16 cellular contexts compared by ENCODE assay signal in the genomic region with DNA sequence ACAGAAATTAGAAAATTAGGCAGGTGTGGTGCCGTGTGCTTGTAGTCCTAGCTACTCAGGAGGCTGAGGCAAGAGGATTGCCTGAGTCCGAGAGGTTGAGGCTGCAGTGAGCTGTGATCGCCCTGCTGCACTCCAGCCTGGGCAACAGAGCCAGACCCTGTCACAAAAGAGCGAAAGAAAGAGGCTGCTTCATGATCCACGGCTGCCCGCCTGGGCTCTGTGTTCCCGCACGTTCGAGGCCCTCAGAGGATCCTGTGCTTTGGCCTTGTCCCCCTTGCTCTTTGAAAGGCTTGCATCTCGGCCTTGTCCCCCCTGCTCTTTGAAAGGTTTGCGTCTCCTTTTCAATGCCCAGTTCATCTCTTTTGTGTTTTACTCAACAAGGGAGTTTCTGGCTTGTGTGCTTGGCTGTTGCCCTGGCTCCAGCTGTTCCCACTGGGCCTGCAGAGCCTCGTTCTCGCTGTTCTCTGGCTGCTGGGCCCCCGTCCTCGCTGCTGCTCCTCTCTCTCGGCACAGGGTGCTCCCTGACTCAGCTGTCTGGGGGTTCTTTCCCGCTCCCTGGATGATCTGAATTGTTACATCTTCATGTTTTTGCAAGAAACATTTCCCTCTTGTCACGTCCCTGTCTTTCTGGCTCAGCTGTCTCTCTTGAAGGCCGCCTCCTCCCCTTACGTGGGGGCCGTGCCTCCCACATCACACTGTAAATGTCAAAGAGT. TPM values are rescaled to one million over a fixed set of nuclear protein-coding genes. Genes with fewer than 3 reads are reported as not detected.
DNase-seq lines count a peak whose midpoint lies in the region; ATAC-seq and TF ChIP-seq lines count a peak whose summit lies in the region.
"Had no signal": no experiment of that assay in that cellular context is flagged by ENCODE, and none has a peak within 500 bp of the region (broad histone marks: within the 10 kb centered on the region; RNA-seq: fewer than 3 reads in every experiment).

No MANE protein-coding gene starts in this region.

- H3K27ac ChIP-seq in endodermal cell (ENCODE audit: low read depth, low read length) (peak overlapping the region; percentile 44), ovary (peak overlapping the region in 1 of 2 donors; percentile 51)
- H3K27ac ChIP-seq: BLaER1 treated with 17β-estradiol and CSF1 and Interleukin-3, amounts not matched to agents 10 nM and 100 nM; brain microvascular endothelial cell; foreskin keratinocyte had no signal

- no peaks in the 10 kb centered on the region for H3K27me3 Mint-ChIP-seq in endodermal cell (ENCODE audit: insufficient read depth)

- no peaks in the 10 kb centered on the region for H3K4me1 Mint-ChIP-seq in endodermal cell
- H3K4me1 Mint-ChIP-seq: activated naive CD4-positive, alpha-beta T cell treated with anti-CD3 and anti-CD28 coated beads, Interleukin-2, amount 10 ng/mL, durations not matched to agents 7 days and 5 days; stimulated activated effector memory CD8-positive, alpha-beta T cell treated with anti-CD3 and anti-CD28 coated beads, Interleukin-12 subunit alpha, Interleukin-12 subunit beta, amount 100 ng/mL, for 72 hours; T-cell had no signal

- ATAC-seq in HG03469 (IDR thresholded peaks at IDR 0.05; ENCODE audit: unreplicated experiment): no peak
- no peak for ATAC-seq in HG03280 (IDR thresholded peaks at IDR 0.05; ENCODE audit: unreplicated experiment)
- ATAC-seq: foreskin keratinocyte; Panc1; stimulated activated effector memory CD8-positive, alpha-beta T cell treated with anti-CD3 and anti-CD28 coated beads, Interleukin-12 subunit alpha, Interleukin-12 subunit beta, amount 100 ng/mL, for 72 hours; T-cell had no signal

- H3K9ac ChIP-seq in endodermal cell (ENCODE audit: extremely low read depth, low read length, poor library complexity, severe bottlenecking): no peak overlapping the region
- H3K9ac ChIP-seq: BLaER1 treated with 17β-estradiol and CSF1 and Interleukin-3, amounts not matched to agents 10 nM and 100 nM had no signal

- no peaks in the 10 kb centered on the region for H3K36me3 Mint-ChIP-seq in endodermal cell (ENCODE audit: low read depth)
- H3K36me3 Mint-ChIP-seq: activated naive CD4-positive, alpha-beta T cell treated with anti-CD3 and anti-CD28 coated beads, Interleukin-2, amount 10 ng/mL, durations not matched to agents 7 days and 5 days; stimulated activated effector memory CD8-positive, alpha-beta T cell treated with anti-CD3 and anti-CD28 coated beads, Interleukin-12 subunit alpha, Interleukin-12 subunit beta, amount 100 ng/mL, for 72 hours; T-cell had no signal

- H3K9me3 Mint-ChIP-seq in endodermal cell: peaks cover 8% of the 10 kb centered on the region
- H3K9me3 Mint-ChIP-seq: stimulated activated effector memory CD8-positive, alpha-beta T cell treated with anti-CD3 and anti-CD28 coated beads, Interleukin-12 subunit alpha, Interleukin-12 subunit beta, amount 100 ng/mL, for 72 hours; T-cell had no signal

- H3K4me3 ChIP-seq in endodermal cell (ENCODE audit: low read length) (no peak overlapping the region), ovary (no peak overlapping the region)
- H3K4me3 ChIP-seq: BLaER1 treated with 17β-estradiol and CSF1 and Interleukin-3, amounts not matched to agents 10 nM and 100 nM had no signal

- WGBS in endodermal cell (ENCODE audit: insufficient coverage in 1 of 2, insufficient read length in 1 of 2), 2 experiments: 88 to 91% methylated on average over 21 of the region's 21 CpGs
- 32 to 41% (median 33%) methylated on average over 21 of the region's 21 CpGs for WGBS in ovary, 3 donors

- TF ChIP-seq CTCF in endodermal cell (conservative IDR thresholded peaks at IDR 0.05): no peak
- TF ChIP-seq CTCF in ovary (IDR thresholded peaks at IDR 0.05): no peak

- TF ChIP-seq EP300 in ovary (IDR thresholded peaks at IDR 0.05): no peak

- intact Hi-C loops in ovary (cut with DNase I): no loop called here

- H3K9me3 ChIP-seq in endodermal cell (ENCODE audit: control insufficient read depth, low read length): no peaks in the 10 kb centered on the region
- no peaks in the 10 kb centered on the region for H3K9me3 ChIP-seq in ovary

- DNase-seq in endodermal cell (peak; percentile 40), iPS-NIHi11 (ENCODE audit: low spot score) (peak; percentile 3), ovary (peak; percentile 71 to 84 (median 73)), ureter (ENCODE audit: low spot score) (peak; percentile 49), NCI-H510A (lab: John Stamatoyannopoulos, UW) (no peak)
- DNase-seq: activated naive CD4-positive, alpha-beta T cell treated with anti-CD3 and anti-CD28 coated beads, Interleukin-2, amount 10 ng/mL, durations not matched to agents 7 days and 5 days; brain microvascular endothelial cell; foreskin keratinocyte; NCI-H1930; NCI-H748 treated with DMSO at 0.1 percent for 48 hours; T-cell had no signal

- H3K4me1 ChIP-seq in endodermal cell (ENCODE audit: control insufficient read depth, insufficient read depth, low read length) (no peaks in the 10 kb centered on the region), ovary (ENCODE audit: insufficient read depth) (peaks cover 16% of the 10 kb centered on the region)
- H3K4me1 ChIP-seq: foreskin keratinocyte had no signal

- no peaks in the 10 kb centered on the region for H3K36me3 ChIP-seq in endodermal cell (ENCODE audit: control insufficient read depth, insufficient read depth, low read length)
- no peaks in the 10 kb centered on the region for H3K36me3 ChIP-seq in ovary
- H3K36me3 ChIP-seq: BLaER1 treated with 17β-estradiol and CSF1 and Interleukin-3, amounts not matched to agents 10 nM and 100 nM; brain microvascular endothelial cell had no signal

- H3K4me3 Mint-ChIP-seq in endodermal cell: no peak overlapping the region
- H3K4me3 Mint-ChIP-seq: activated naive CD4-positive, alpha-beta T cell treated with anti-CD3 and anti-CD28 coated beads, Interleukin-2, amount 10 ng/mL, durations not matched to agents 7 days and 5 days; stimulated activated effector memory CD8-positive, alpha-beta T cell treated with anti-CD3 and anti-CD28 coated beads, Interleukin-12 subunit alpha, Interleukin-12 subunit beta, amount 100 ng/mL, for 72 hours; T-cell had no signal

- no peak for TF ChIP-seq POLR2A in ovary (IDR thresholded peaks at IDR 0.05)

- H3K27me3 ChIP-seq in endodermal cell (ENCODE audit: control insufficient read depth, insufficient read depth, low read length, poor library complexity, severe bottlenecking): no peaks in the 10 kb centered on the region
- H3K27me3 ChIP-seq in ovary: no peaks in the 10 kb centered on the region

- H3K27ac Mint-ChIP-seq in endodermal cell: no peak overlapping the region
- H3K27ac Mint-ChIP-seq: activated naive CD4-positive, alpha-beta T cell treated with anti-CD3 and anti-CD28 coated beads, Interleukin-2, amount 10 ng/mL, durations not matched to agents 7 days and 5 days; stimulated activated effector memory CD8-positive, alpha-beta T cell treated with anti-CD3 and anti-CD28 coated beads, Interleukin-12 subunit alpha, Interleukin-12 subunit beta, amount 100 ng/mL, for 72 hours; T-cell had no signal

RNA-seq across cellular contexts. Expression of a gene that starts 45.1 kb away (rescaled TPM):
- total RNA-seq in endodermal cell (10 to 100 TPM; 20.7 to 26.7 TPM), ovary (10 to 100 TPM; 19.8 to 41.2 (median 35.3) TPM), ureter (63.5 TPM)
- 21.7 TPM for polyA plus RNA-seq in endodermal cell (2013, experiment 1 of 2)
- polyA plus RNA-seq in endodermal cell (2013, experiment 2 of 2): 20.9 TPM
- 10 to 100 TPM; 20.2 to 41.2 TPM for polyA plus RNA-seq in ovary
